In the genomic region with DNA sequence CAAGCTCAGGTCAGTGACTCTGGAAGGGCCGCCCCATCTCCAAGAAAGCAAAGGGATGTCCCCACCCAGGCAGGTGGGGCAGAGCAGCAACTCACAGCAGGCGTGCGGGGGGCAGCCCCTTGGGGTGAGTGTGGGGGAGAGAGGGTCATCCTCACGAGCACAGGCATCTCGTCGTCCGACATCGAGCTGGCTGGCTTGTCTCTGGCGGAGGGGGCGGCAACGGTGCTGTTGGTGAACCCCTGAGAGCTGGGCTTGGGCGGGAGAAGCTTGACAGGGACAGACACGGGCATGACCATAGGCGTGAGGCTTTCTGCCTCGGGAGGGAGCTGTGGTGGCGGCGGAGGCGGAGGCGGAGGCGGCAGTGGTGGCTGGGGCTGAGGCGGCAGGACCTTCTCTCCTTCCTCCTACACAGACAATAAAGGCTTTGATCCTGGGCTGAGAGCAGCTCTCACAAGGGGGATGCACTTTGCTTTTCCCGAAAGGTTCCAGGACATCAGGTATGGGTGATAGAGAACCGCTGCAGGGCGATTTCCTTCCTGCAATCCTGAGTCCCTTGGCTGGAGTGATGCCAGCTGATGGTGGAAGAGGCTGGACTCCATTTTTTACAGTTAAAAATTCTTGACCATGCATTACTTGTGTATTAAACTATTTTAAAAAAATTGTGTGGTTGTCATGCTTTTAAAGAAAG, we compare ENCODE assay signal across 28 cellular contexts. TPM values are rescaled to one million over a fixed set of nuclear protein-coding genes. Genes with fewer than 3 reads are reported as not detected.
DNase-seq lines count a peak whose midpoint lies in the region; ATAC-seq, FAIRE-seq and TF ChIP-seq lines count a peak whose summit lies in the region.
"Had no signal": no experiment of that assay in that cellular context is flagged by ENCODE, and none has a peak within 500 bp of the region (broad histone marks: within the 10 kb centered on the region; RNA-seq: fewer than 3 reads in every experiment).

No MANE protein-coding gene starts in this region.

- H3K9me3 Mint-ChIP-seq in activated T-cell treated with anti-CD3 and anti-CD28 coated beads, Interleukin-2, amount 50 U/mL, for 24 hours, result no peaks in the 10 kb centered on the region
- no peaks in the 10 kb centered on the region for H3K9me3 Mint-ChIP-seq in CD8-positive, alpha-beta memory T cell
- H3K9me3 Mint-ChIP-seq: CD4-positive, alpha-beta memory T cell; IgD-negative memory B cell; type B pancreatic cell had no signal

- CTCF ChIA-PET in CD8-positive, alpha-beta memory T cell (lab: Charles Lee), result interaction anchor here (0.6 to 6.8 kb wide), 2 partner anchors 31 to 284 kb away, joined by 3 to 57 read pairs; no protein-coding TSS in a partner anchor

- H2AFZ ChIP-seq in osteoblast (ENCODE audit: low read length), result no peak overlapping the region

- peak overlapping the region; percentile 28 for H3K27ac Mint-ChIP-seq in activated T-cell treated with anti-CD3 and anti-CD28 coated beads, Interleukin-2, amount 50 U/mL, for 24 hours
- no peak overlapping the region for H3K27ac Mint-ChIP-seq in T-helper 17 cell
- peak overlapping the region in 4 of 8 donors; percentile 5 to 63 (median 42) for H3K27ac Mint-ChIP-seq in CD8-positive, alpha-beta memory T cell
- H3K27ac Mint-ChIP-seq: IgD-negative memory B cell, type B pancreatic cell had no signal

- H3K4me1 ChIP-seq in osteoblast (ENCODE audit: insufficient read depth, low read length), result peaks cover 18% of the 10 kb centered on the region
- no peaks in the 10 kb centered on the region for H3K4me1 ChIP-seq in CD8-positive, alpha-beta memory T cell (ENCODE audit: insufficient read depth, low read length)

- no peaks in the 10 kb centered on the region for H3K27me3 Mint-ChIP-seq in activated T-cell treated with anti-CD3 and anti-CD28 coated beads, Interleukin-2, amount 50 U/mL, for 24 hours
- no peaks in the 10 kb centered on the region for H3K27me3 Mint-ChIP-seq in T-helper 17 cell
- H3K27me3 Mint-ChIP-seq in CD8-positive, alpha-beta memory T cell, result peaks cover 0 to 5% of the 10 kb centered on the region in 2 donors
- H3K27me3 Mint-ChIP-seq: CD4-positive, alpha-beta memory T cell; IgD-negative memory B cell; type B pancreatic cell had no signal

- H3K27ac ChIP-seq in osteoblast (ENCODE audit: low read depth, low read length), result no peak overlapping the region
- H3K27ac ChIP-seq in CD8-positive, alpha-beta memory T cell (ENCODE audit: low read depth, low read length), result no peak overlapping the region
- H3K27ac ChIP-seq: A549, WERI-Rb-1 had no signal

- no peak overlapping the region for H3K4me2 ChIP-seq in osteoblast (ENCODE audit: insufficient read depth, low read length)
- H3K4me2 ChIP-seq: A549 had no signal

- H3K9me3 ChIP-seq in T-helper 17 cell (ENCODE audit: control insufficient read depth, low read length, poor library complexity, severe bottlenecking) (no peaks in the 10 kb centered on the region), osteoblast (ENCODE audit: low read depth, low read length) (no peaks in the 10 kb centered on the region)
- H3K9me3 ChIP-seq in CD8-positive, alpha-beta memory T cell (ENCODE audit: low read length), result no peaks in the 10 kb centered on the region
- H3K9me3 ChIP-seq: A549 had no signal

- FAIRE-seq in GM12891 (lab: Jason Lieb, UNC), result no peak
- FAIRE-seq: A549, keratinocyte had no signal

- H4K20me1 ChIP-seq in osteoblast (ENCODE audit: insufficient read depth, low read length), result no peaks in the 10 kb centered on the region

- H3K4me3 ChIP-seq in osteoblast (ENCODE audit: insufficient read depth, low read length), result no peak overlapping the region
- H3K4me3 ChIP-seq in CD8-positive, alpha-beta memory T cell (ENCODE audit: low read length), result no peak overlapping the region
- H3K4me3 ChIP-seq: A549, lung, skin epidermis had no signal

- peaks cover 3% of the 10 kb centered on the region for H3K36me3 ChIP-seq in osteoblast (ENCODE audit: insufficient read depth, low read length)
- peaks cover 9% of the 10 kb centered on the region for H3K36me3 ChIP-seq in CD8-positive, alpha-beta memory T cell (ENCODE audit: insufficient read depth, low read length)
- H3K36me3 ChIP-seq: WERI-Rb-1 had no signal

- H3K4me3 Mint-ChIP-seq in activated T-cell treated with anti-CD3 and anti-CD28 coated beads, Interleukin-2, amount 50 U/mL, for 24 hours, result no peak overlapping the region
- H3K4me3 Mint-ChIP-seq in T-helper 17 cell, result peak overlapping the region; percentile 12
- H3K4me3 Mint-ChIP-seq in CD8-positive, alpha-beta memory T cell, result no peak overlapping the region
- H3K4me3 Mint-ChIP-seq: CD4-positive, alpha-beta memory T cell; IgD-negative memory B cell; type B pancreatic cell had no signal

- H3K79me2 ChIP-seq in osteoblast (ENCODE audit: insufficient read depth, low read length), result no peaks in the 10 kb centered on the region

- TF ChIP-seq CTCF in osteoblast (IDR thresholded peaks at IDR 0.05; ENCODE audit: extremely low read depth, low read depth, low read length), result no peak

- POLR2A ChIA-PET in CD8-positive, alpha-beta memory T cell (lab: Charles Lee), result interaction anchor here (0.6 kb wide), 1 partner anchor 32 kb away, joined by 6 read pairs; no protein-coding TSS in a partner anchor

- H3K27me3 ChIP-seq in osteoblast (ENCODE audit: insufficient read depth, low read length), result no peaks in the 10 kb centered on the region
- no peaks in the 10 kb centered on the region for H3K27me3 ChIP-seq in CD8-positive, alpha-beta memory T cell (ENCODE audit: insufficient read depth, low read length, poor library complexity, severe bottlenecking)

- H3K4me1 Mint-ChIP-seq in activated T-cell treated with anti-CD3 and anti-CD28 coated beads, Interleukin-2, amount 50 U/mL, for 24 hours (ENCODE audit: low read depth), result peaks cover 11% of the 10 kb centered on the region
- peaks cover 5% of the 10 kb centered on the region for H3K4me1 Mint-ChIP-seq in T-helper 17 cell
- H3K4me1 Mint-ChIP-seq in CD8-positive, alpha-beta memory T cell, result peaks cover 13 to 19% (median 18%) of the 10 kb centered on the region in 3 donors

- no peak for TF ChIP-seq POLR2A in GM12891 (IDR thresholded peaks at IDR 0.05; ENCODE audit: low read depth, low read length)

- H3K36me3 Mint-ChIP-seq in activated T-cell treated with anti-CD3 and anti-CD28 coated beads, Interleukin-2, amount 50 U/mL, for 24 hours (ENCODE audit: low read depth), result peaks cover 43% of the 10 kb centered on the region
- H3K36me3 Mint-ChIP-seq in T-helper 17 cell (ENCODE audit: low read depth), result no peaks in the 10 kb centered on the region
- peaks cover 0 to 71% (median 10%) of the 10 kb centered on the region in 3 donors for H3K36me3 Mint-ChIP-seq in CD8-positive, alpha-beta memory T cell

- no peak for DNase-seq in activated T-cell treated with anti-CD3 and anti-CD28 coated beads, Interleukin-2, amount 50 U/mL, for 24 hours
- no peak for DNase-seq in activated T-cell treated with anti-CD3 and anti-CD28 coated beads, Interleukin-2, amount 50 U/mL, for 1 hour
- DNase-seq in T-helper 17 cell (no peak), islet precursor cell (peak; percentile 85), osteoblast (ENCODE audit: insufficient read length, low spot score, missing footprints) (peak; percentile 42), T-helper 1 cell (no peak), GM12891 (ENCODE audit: insufficient read length, low spot score) (no peak)
- no peak for DNase-seq in CD8-positive, alpha-beta memory T cell
- DNase-seq: activated CD8-positive, alpha-beta memory T cell treated with anti-CD3 and anti-CD28 coated beads, Interleukin-2, amount 50 U/mL, for 4 hours; AML-193; CD4-positive, alpha-beta memory T cell; cerebellar nuclear complex; DMS 273 treated with DMSO at 0.1 percent for 48 hours; GOT3; NCI-H1092; NCI-H187; NCI-H2171; NCI-H510A treated with DMSO at 0.1 percent for 48 hours; NK-92 treated with Interleukin-12 subunit alpha and Interleukin-12 subunit beta, amount 100 ng/mL, for 24 hours; PC-3; T1000; WERI-Rb-1 had no signal

- ATAC-seq in T-helper 17 cell, result no peak
- ATAC-seq: A549, PC-3 had no signal

TF ChIP-seq in GM12891, 5 proteins besides CTCF, POLR2A, EP300 and RAD21:
- no peak for TF ChIP-seq SPI1 (IDR thresholded peaks at IDR 0.05; ENCODE audit: low read depth, low read length)
- no peak for TF ChIP-seq PAX5 (IDR thresholded peaks at IDR 0.05; ENCODE audit: insufficient read depth, low read length, severe bottlenecking)
- TF ChIP-seq POU2F2 (IDR thresholded peaks at IDR 0.05; ENCODE audit: low read depth, low read length), result no peak
- no peak for TF ChIP-seq POLR2AphosphoS5 (IDR thresholded peaks at IDR 0.05; ENCODE audit: low read depth, low read length)
- TF ChIP-seq TAF1 (IDR thresholded peaks at IDR 0.05; ENCODE audit: low read depth, low read length), result no peak

RNA-seq across cellular contexts. Expression of a gene that starts 45.6 kb away (rescaled TPM):
- total RNA-seq in T-helper 17 cell (10 to 100 TPM; 15.4 to 20.1 TPM), osteoblast (46.9 and 52.5 TPM in 2 replicates)
- total RNA-seq in CD8-positive, alpha-beta memory T cell, result 10 to 100 TPM; 51.3 to 51.8 TPM
- 50.6 TPM for polyA plus RNA-seq in CD8-positive, alpha-beta memory T cell
- polyA plus RNA-seq in GM12891 (2012; ENCODE audit: low read depth, missing spikeins), result 18.0 TPM

Comparison
In these comparisons a context has a peak if more than half of its experiments do, and no peak if none do; other contexts are left out.
1. DNase-seq: peak in islet precursor cell (single experiment) and osteoblast (single experiment); none in activated T-cell treated with anti-CD3 and anti-CD28 coated beads, Interleukin-2, amount 50 U/mL, for 24 hours (single experiment), activated T-cell treated with anti-CD3 and anti-CD28 coated beads, Interleukin-2, amount 50 U/mL, for 1 hour (single experiment), T-helper 17 cell (0 of 3), CD8-positive, alpha-beta memory T cell (0 of 5), T-helper 1 cell (0 of 5) and GM12891 (single experiment).